ENCODE assay signal across 1 cellular context in the genomic region with DNA sequence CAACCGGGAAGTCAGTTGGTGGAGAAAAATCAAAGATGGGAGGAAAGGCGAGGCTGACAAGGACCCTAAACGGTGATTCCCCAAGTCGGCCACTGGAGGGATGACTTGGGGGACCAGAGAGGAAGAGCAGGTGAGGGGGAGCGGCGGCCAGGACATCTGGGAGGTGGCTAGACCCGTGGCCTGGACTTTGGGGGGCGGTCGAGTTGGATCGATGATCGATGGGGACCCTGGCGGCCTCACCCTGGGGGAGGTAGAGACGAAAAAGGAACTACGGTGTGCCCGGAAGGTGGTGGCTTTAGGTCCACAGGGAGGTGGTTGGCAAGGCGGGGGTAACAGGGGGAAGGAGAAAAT.
TF ChIP-seq lines count a peak whose summit lies in the region.

No MANE protein-coding gene starts in this region.

TF ChIP-seq in endothelial cell of umbilical vein, 7 proteins besides CTCF, POLR2A, EP300 and RAD21:
- TF ChIP-seq FOS (IDR thresholded peaks at IDR 0.05; ENCODE audit: borderline replicate concordance, insufficient read depth, low read length), result no peak
- TF ChIP-seq EZH2 (IDR thresholded peaks at IDR 0.05; ENCODE audit: borderline replicate concordance, low read depth, low read length, severe bottlenecking), result no peak
- TF ChIP-seq MYC (IDR thresholded peaks at IDR 0.05; ENCODE audit: low read depth, low read length), result no peak
- no peak for TF ChIP-seq JUN (IDR thresholded peaks at IDR 0.05; ENCODE audit: borderline replicate concordance, insufficient read depth, insufficient read length, low read depth)
- TF ChIP-seq GATA2 (IDR thresholded peaks at IDR 0.05; ENCODE audit: insufficient read depth, insufficient read length, low read depth, low read length), result no peak
- TF ChIP-seq, protein P1, sequence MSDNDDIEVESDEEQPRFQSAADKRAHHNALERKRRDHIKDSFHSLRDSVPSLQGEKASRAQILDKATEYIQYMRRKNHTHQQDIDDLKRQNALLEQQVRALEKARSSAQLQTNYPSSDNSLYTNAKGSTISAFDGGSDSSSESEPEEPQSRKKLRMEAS (IDR thresholded peaks at IDR 0.05; ENCODE audit: insufficient read depth, insufficient read length), result no peak
- no peak for TF ChIP-seq POLR2AphosphoS5 (IDR thresholded peaks at IDR 0.05; ENCODE audit: insufficient read depth, low read depth, low read length)
